In the genomic region with DNA sequence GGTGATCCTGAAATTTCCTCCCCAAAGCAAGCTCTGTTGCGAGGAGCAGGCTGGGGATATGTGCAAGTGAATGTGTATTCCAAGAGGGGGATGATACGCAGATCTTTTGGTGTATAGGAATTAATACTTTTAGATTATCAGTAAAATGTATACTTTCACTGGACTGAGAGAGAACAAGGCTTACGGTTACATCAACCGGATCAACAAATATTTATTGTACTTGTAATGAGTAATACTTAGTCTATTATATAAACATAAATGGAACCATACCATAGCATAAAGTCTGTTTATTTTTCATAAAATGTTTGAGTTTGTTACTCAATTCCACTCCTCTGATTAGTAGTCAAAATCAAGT, we compare ENCODE assay signal across 8 cellular contexts. TPM values are rescaled to one million over a fixed set of nuclear protein-coding genes. Genes with fewer than 3 reads are reported as not detected.
DNase-seq lines count a peak whose midpoint lies in the region; ATAC-seq and TF ChIP-seq lines count a peak whose summit lies in the region.

No MANE protein-coding gene starts in this region.

- no peaks in the 10 kb centered on the region for H3K9me3 Mint-ChIP-seq in activated CD4-positive, alpha-beta memory T cell treated with anti-CD3 and anti-CD28 coated beads, Interleukin-2, amount 10 ng/mL, durations not matched to agents 7 days and 5 days
- H3K9me3 Mint-ChIP-seq in stimulated activated effector memory CD8-positive, alpha-beta T cell treated with anti-CD3 and anti-CD28 coated beads, Interleukin-12 subunit alpha, Interleukin-12 subunit beta, amount 100 ng/mL, for 72 hours = no peaks in the 10 kb centered on the region

- H3K4me1 Mint-ChIP-seq in activated CD4-positive, alpha-beta memory T cell treated with anti-CD3 and anti-CD28 coated beads, Interleukin-2, amount 10 ng/mL, durations not matched to agents 7 days and 5 days = peaks cover 38% of the 10 kb centered on the region
- H3K4me1 Mint-ChIP-seq in stimulated activated effector memory CD8-positive, alpha-beta T cell treated with anti-CD3 and anti-CD28 coated beads, Interleukin-12 subunit alpha, Interleukin-12 subunit beta, amount 100 ng/mL, for 72 hours = peaks cover 20% of the 10 kb centered on the region

- peak overlapping the region; percentile 98 for H2AFZ ChIP-seq in HCT116 (ENCODE audit: low read depth, low read length, poor library complexity, severe bottlenecking)

- H3K9me3 ChIP-seq in HCT116 (ENCODE audit: control insufficient read depth in 1 of 2, insufficient read depth in 1 of 2, low read depth in 1 of 2, low read length in 2 of 2) = no peaks in the 10 kb centered on the region
- no peaks in the 10 kb centered on the region for H3K9me3 ChIP-seq in iPS DF 6.9 (ENCODE audit: control insufficient read depth, insufficient read depth, low read length)

- H3K9ac ChIP-seq in HCT116 (ENCODE audit: low read length) = peak overlapping the region; percentile 80

- H3K4me1 ChIP-seq in HCT116 (ENCODE audit: control insufficient read depth in 1 of 2, insufficient read depth in 2 of 2, low read length in 2 of 2) (peaks cover 15 to 18% of the 10 kb centered on the region in 2 experiments), iPS DF 6.9 (ENCODE audit: control insufficient read depth, insufficient read depth, low read length) (no peaks in the 10 kb centered on the region; the same call in 1 of the 2 replicates)

- CTCF ChIA-PET in HCT116 (lab: Charles Lee) = interaction anchor here (0.6 to 1.1 kb wide), 3 partner anchors 9 to 1160 kb away, joined by 3 to 5 read pairs (median 3); no protein-coding TSS in a partner anchor
- CTCF ChIA-PET in activated CD4-positive, alpha-beta memory T cell treated with anti-CD3 and anti-CD28 coated beads, Interleukin-2, amount 10 ng/mL, durations not matched to agents 7 days and 5 days (lab: Charles Lee) = interaction anchor here (0.9 to 1.5 kb wide), 2 partner anchors 37 to 47 kb away, joined by 4 to 5 read pairs; no protein-coding TSS in a partner anchor

- peaks cover 7% of the 10 kb centered on the region for H3K27me3 Mint-ChIP-seq in activated CD4-positive, alpha-beta memory T cell treated with anti-CD3 and anti-CD28 coated beads, Interleukin-2, amount 10 ng/mL, durations not matched to agents 7 days and 5 days

- TF ChIP-seq POLR2A in HCT116 (IDR thresholded peaks at IDR 0.05; ENCODE audit: borderline replicate concordance, extremely low read depth, insufficient read depth, insufficient read length) = no peak

- ATAC-seq in HCT116 (no peak), HG03108 (IDR thresholded peaks at IDR 0.05; ENCODE audit: unreplicated experiment) (no peak)
- no peak for ATAC-seq in stimulated activated effector memory CD8-positive, alpha-beta T cell treated with anti-CD3 and anti-CD28 coated beads, Interleukin-12 subunit alpha, Interleukin-12 subunit beta, amount 100 ng/mL, for 72 hours

- H3K4me2 ChIP-seq in HCT116 (ENCODE audit: low read length) = peak overlapping the region; percentile 98

- H3K79me2 ChIP-seq in HCT116 (ENCODE audit: insufficient read depth, low read length) = peaks cover 38% of the 10 kb centered on the region

- H3K9me2 ChIP-seq in HCT116 (ENCODE audit: insufficient read depth) = no peaks in the 10 kb centered on the region

- POLR2A ChIA-PET in HCT116 (lab: Charles Lee) = interaction anchor here (0.6 kb wide), 1 partner anchor 265 kb away, joined by 4 read pairs; no protein-coding TSS in a partner anchor
- POLR2A ChIA-PET in activated CD4-positive, alpha-beta memory T cell treated with anti-CD3 and anti-CD28 coated beads, Interleukin-2, amount 10 ng/mL, durations not matched to agents 7 days and 5 days (lab: Charles Lee) = interaction anchor here (1.1 to 2.7 kb wide), 5 partner anchors 9 to 43 kb away, joined by 5 to 14 read pairs (median 10); partner anchors contain the start of genes RPL37 and TTC33

- H3K36me3 Mint-ChIP-seq in activated CD4-positive, alpha-beta memory T cell treated with anti-CD3 and anti-CD28 coated beads, Interleukin-2, amount 10 ng/mL, durations not matched to agents 7 days and 5 days (ENCODE audit: low read depth) = peaks cover 26% of the 10 kb centered on the region
- peaks cover 34% of the 10 kb centered on the region for H3K36me3 Mint-ChIP-seq in stimulated activated effector memory CD8-positive, alpha-beta T cell treated with anti-CD3 and anti-CD28 coated beads, Interleukin-12 subunit alpha, Interleukin-12 subunit beta, amount 100 ng/mL, for 72 hours

- BruUV-seq in HCT116 (replicated peaks; lab: Mats Ljungman, UMichigan) = no TSS peak

- peak overlapping the region; percentile 70 for H3K27ac Mint-ChIP-seq in activated CD4-positive, alpha-beta memory T cell treated with anti-CD3 and anti-CD28 coated beads, Interleukin-2, amount 10 ng/mL, durations not matched to agents 7 days and 5 days
- peak overlapping the region; percentile 86 for H3K27ac Mint-ChIP-seq in stimulated activated effector memory CD8-positive, alpha-beta T cell treated with anti-CD3 and anti-CD28 coated beads, Interleukin-12 subunit alpha, Interleukin-12 subunit beta, amount 100 ng/mL, for 72 hours

- H3K27me3 ChIP-seq in HCT116 (ENCODE audit: insufficient read depth, low read length) (no peaks in the 10 kb centered on the region), iPS DF 6.9 (ENCODE audit: control insufficient read depth, insufficient read depth, low read length) (no peaks in the 10 kb centered on the region)

- no peaks in the 10 kb centered on the region for H3K36me3 ChIP-seq in HCT116 (ENCODE audit: control insufficient read depth in 1 of 2, insufficient read depth in 2 of 2, low read length in 2 of 2)
- no peaks in the 10 kb centered on the region for H3K36me3 ChIP-seq in iPS DF 6.9 (ENCODE audit: control insufficient read depth, insufficient read depth, low read length)

- H3K27ac ChIP-seq in HCT116 (ENCODE audit: low read depth, low read length) = peak overlapping the region; percentile 68
- no peak overlapping the region for H3K27ac ChIP-seq in iPS DF 6.9 (ENCODE audit: low read length)

- RAD21 ChIA-PET in HCT116 (lab: Charles Lee; ENCODE audit: low non-redundant PET in 1 of 2, low total read pairs in 2 of 2, uncharacterized antibody in 2 of 2, unreplicated experiment in 2 of 2) = no interaction called here

- no peak; the same call in 1 of the 2 replicates for TF ChIP-seq RAD21 in HCT116 (IDR thresholded peaks at IDR 0.05; ENCODE audit: low read depth)

- no CpG with 5 or more reads among the region's 4 CpGs for WGBS in iPS DF 6.9 (ENCODE audit: insufficient coverage, insufficient read length)

- H3K4me3 ChIP-seq in HCT116 (replicated peaks in 1 of 2; ENCODE audit: low read depth in 1 of 2, low read length in 2 of 2) (peak overlapping the region; percentile 79 to 82), iPS DF 6.9 (ENCODE audit: low read length) (peak overlapping the region; percentile 59; the same call in 1 of the 2 replicates)

- H4K20me1 ChIP-seq in HCT116 (ENCODE audit: insufficient read depth) = peaks cover 5% of the 10 kb centered on the region; the same call in 1 of the 2 replicates

- H3K4me3 Mint-ChIP-seq in activated CD4-positive, alpha-beta memory T cell treated with anti-CD3 and anti-CD28 coated beads, Interleukin-2, amount 10 ng/mL, durations not matched to agents 7 days and 5 days = peak overlapping the region; percentile 81
- peak overlapping the region; percentile 78 for H3K4me3 Mint-ChIP-seq in stimulated activated effector memory CD8-positive, alpha-beta T cell treated with anti-CD3 and anti-CD28 coated beads, Interleukin-12 subunit alpha, Interleukin-12 subunit beta, amount 100 ng/mL, for 72 hours

- DNase-seq in HCT116 (ENCODE audit: low read depth, low spot score) (no peak), iPS DF 6.9 (ENCODE audit: low read depth, low spot score) (no peak), NCI-H526 (lab: John Stamatoyannopoulos, UW) (no peak), foreskin melanocyte (no peak), NCI-H2227 treated with DMSO at 0.1 percent for 48 hours (lab: John Stamatoyannopoulos, UW) (no peak)
- no peak for DNase-seq in activated CD4-positive, alpha-beta memory T cell treated with anti-CD3 and anti-CD28 coated beads, Interleukin-2, amount 10 ng/mL, durations not matched to agents 7 days and 5 days
- no peak for DNase-seq in stimulated activated effector memory CD8-positive, alpha-beta T cell treated with anti-CD3 and anti-CD28 coated beads, Interleukin-12 subunit alpha, Interleukin-12 subunit beta, amount 100 ng/mL, for 72 hours (ENCODE audit: low spot score in 2 of 2)

- intact Hi-C loops in HCT116 (cut with micrococcal nuclease) = loop anchor here (1.0 kb wide), 1 partner anchor 44 kb away; the partner anchor contains the start of gene TTC33

- no peak for TF ChIP-seq CTCF in HCT116 (IDR thresholded peaks at IDR 0.05 in 2 of 3, conservative IDR thresholded peaks at IDR 0.05 in 1 of 3; ENCODE audit: borderline replicate concordance in 1 of 3, insufficient read depth in 1 of 3, low read depth in 2 of 3, low read length in 2 of 3)

TF ChIP-seq in HCT116, 20 proteins besides CTCF, POLR2A, EP300 and RAD21 (continues in another document):
- no peak for TF ChIP-seq ELF1 (IDR thresholded peaks at IDR 0.05; ENCODE audit: borderline replicate concordance, low read depth)
- TF ChIP-seq EZH2 (IDR thresholded peaks at IDR 0.05) = no peak
- no peak for TF ChIP-seq FOSL1 (IDR thresholded peaks at IDR 0.05; ENCODE audit: low read depth)
- TF ChIP-seq CEBPB (IDR thresholded peaks at IDR 0.05; ENCODE audit: low read depth) = no peak
- TF ChIP-seq EGR1 (IDR thresholded peaks at IDR 0.05; ENCODE audit: low read depth) = no peak
- no peak for TF ChIP-seq MAX (IDR thresholded peaks at IDR 0.05)
- no peak for TF ChIP-seq EZH2phosphoT487 (IDR thresholded peaks at IDR 0.05; ENCODE audit: borderline replicate concordance)
- TF ChIP-seq ZNF274 (IDR thresholded peaks at IDR 0.05; ENCODE audit: low read depth, low read length) = no peak

RNA-seq across cellular contexts. Expression of gene PRKAA1, which starts 0.7 kb away (rescaled TPM):
- 53.5 TPM for total RNA-seq in HCT116 (2021; ENCODE audit: unreplicated experiment)
- polyA plus RNA-seq in HCT116 (2012) = 16.5 and 18.9 TPM in 2 replicates
- 10 to 100 TPM; 76.6 to 77.7 TPM for total RNA-seq in activated CD4-positive, alpha-beta memory T cell treated with anti-CD3 and anti-CD28 coated beads, Interleukin-2, amount 10 ng/mL, durations not matched to agents 7 days and 5 days

RNA-seq across cellular contexts. Expression of gene RPL37, which starts 36.2 kb away (rescaled TPM):
- total RNA-seq in HCT116 (2021; ENCODE audit: unreplicated experiment) = 1,279 TPM
- 5,000 and 5,239 TPM in 2 replicates for polyA plus RNA-seq in HCT116 (2012)
- 1,000 to 10,000 TPM; 1,494 to 1,565 TPM for total RNA-seq in activated CD4-positive, alpha-beta memory T cell treated with anti-CD3 and anti-CD28 coated beads, Interleukin-2, amount 10 ng/mL, durations not matched to agents 7 days and 5 days

RNA-seq across cellular contexts. Expression of gene CARD6, which starts 42.3 kb away (rescaled TPM):
- total RNA-seq in HCT116 (2021; ENCODE audit: unreplicated experiment) = not detected
- polyA plus RNA-seq in HCT116 (2012) = 0.01 and 0.03 TPM in 2 replicates
- total RNA-seq in activated CD4-positive, alpha-beta memory T cell treated with anti-CD3 and anti-CD28 coated beads, Interleukin-2, amount 10 ng/mL, durations not matched to agents 7 days and 5 days = 1 to 10 TPM; 4.4 to 4.6 TPM

RNA-seq across cellular contexts. Expression of gene TTC33, which starts 43.1 kb away (rescaled TPM):
- 14.5 TPM for total RNA-seq in HCT116 (2021; ENCODE audit: unreplicated experiment)
- polyA plus RNA-seq in HCT116 (2012) = 5.6 and 6.6 TPM in 2 replicates
- 10 to 100 TPM; 19.6 to 19.9 TPM for total RNA-seq in activated CD4-positive, alpha-beta memory T cell treated with anti-CD3 and anti-CD28 coated beads, Interleukin-2, amount 10 ng/mL, durations not matched to agents 7 days and 5 days
